In genomic region chr12:124852329-124852831, GRCh38 we compare ENCODE assay signal across 1 cellular context.
TF ChIP-seq lines count a peak whose summit lies in the region.

No MANE protein-coding gene starts in this region.

TF ChIP-seq in HepG2, 621 proteins besides CTCF, POLR2A, EP300 and RAD21 (continued from another document and continues in another):
- TF ChIP-seq SKIL (CRISPR knock-in tag; IDR thresholded peaks at IDR 0.05; ENCODE audit: borderline replicate concordance) (peak; percentile 98), ZNF724P (CRISPR knock-in tag; IDR thresholded peaks at IDR 0.05; ENCODE audit: borderline replicate concordance) (peak; percentile 75; the same call in 1 of the 2 replicates), SUZ12 (IDR thresholded peaks at IDR 0.05; ENCODE audit: low read depth, low read length) (no peak), ZNF33B (CRISPR knock-in tag; IDR thresholded peaks at IDR 0.05) (no peak), ZNF318 (CRISPR knock-in tag; IDR thresholded peaks at IDR 0.05) (0 out of 2 replicates have a peak, but pooled peaks have one; percentile 65), GATAD2A (CRISPR knock-in tag; IDR thresholded peaks at IDR 0.05) (peak; percentile 99), AKAP8 (CRISPR knock-in tag; IDR thresholded peaks at IDR 0.05) (peak; percentile 79; the same call in 1 of the 2 replicates), DRAP1 (CRISPR knock-in tag; IDR thresholded peaks at IDR 0.05) (peak; percentile 54; the same call in 1 of the 2 replicates), MIXL1 (CRISPR knock-in tag; IDR thresholded peaks at IDR 0.05) (peak; percentile 46; the same call in 1 of the 2 replicates), ZNF512B (CRISPR knock-in tag; IDR thresholded peaks at IDR 0.05; ENCODE audit: borderline replicate concordance) (peak; percentile 59; the same call in 1 of the 2 replicates), NCOA2 (CRISPR knock-in tag; IDR thresholded peaks at IDR 0.05) (peak; percentile 88), ZNF644 (CRISPR knock-in tag; IDR thresholded peaks at IDR 0.05; ENCODE audit: low read depth) (peak; percentile 83), ZBTB4 (CRISPR knock-in tag; IDR thresholded peaks at IDR 0.05; ENCODE audit: borderline replicate concordance) (peak; percentile 97), RBM22 (optimal IDR thresholded peaks at IDR 0.05; ENCODE audit: low read length) (peak; percentile 33), ZFP1 (CRISPR knock-in tag; IDR thresholded peaks at IDR 0.05) (peak; percentile 69; the same call in 1 of the 2 replicates), ZMYM4 (CRISPR knock-in tag; IDR thresholded peaks at IDR 0.05) (peak; percentile 86), KDM4B (CRISPR knock-in tag; IDR thresholded peaks at IDR 0.05) (peak; percentile 89), ZBTB26 (CRISPR knock-in tag; IDR thresholded peaks at IDR 0.05; ENCODE audit: borderline replicate concordance) (peak; percentile 78; the same call in 1 of the 2 replicates), ZNF333 (CRISPR knock-in tag; IDR thresholded peaks at IDR 0.05; ENCODE audit: borderline replicate concordance) (0 out of 2 replicates have a peak, but pooled peaks have one; percentile 23), GABPA (IDR thresholded peaks at IDR 0.05; ENCODE audit: low read depth, low read length) (no peak), GABPA (CRISPR knock-in tag; IDR thresholded peaks at IDR 0.05; ENCODE audit: low read depth) (peak; percentile 80), PHF21A (CRISPR knock-in tag; IDR thresholded peaks at IDR 0.05) (peak; percentile 95), ZBTB7A (CRISPR knock-in tag; IDR thresholded peaks at IDR 0.05) (peak; percentile 100), TMF1 (CRISPR knock-in tag; IDR thresholded peaks at IDR 0.05; ENCODE audit: low read depth) (no peak), ZNF672 (CRISPR knock-in tag; IDR thresholded peaks at IDR 0.05) (no peak), HMGXB3 (CRISPR knock-in tag; IDR thresholded peaks at IDR 0.05; ENCODE audit: borderline replicate concordance) (peak; percentile 81; the same call in 1 of the 2 replicates), ZNF501 (CRISPR knock-in tag; IDR thresholded peaks at IDR 0.05) (peak; percentile 66), TFAP4 (IDR thresholded peaks at IDR 0.05; ENCODE audit: borderline replicate concordance, low read depth) (peak; percentile 63; the same call in 1 of the 2 replicates)
